ENCODE assay signal across 12 cellular contexts in genomic region chr4:146132445-146132844, GRCh38. TPM values are rescaled to one million over a fixed set of nuclear protein-coding genes. Genes with fewer than 3 reads are reported as not detected.
DNase-seq lines count a peak whose midpoint lies in the region; ATAC-seq and TF ChIP-seq lines count a peak whose summit lies in the region.
"Had no signal": no experiment of that assay in that cellular context is flagged by ENCODE, and none has a peak within 500 bp of the region (broad histone marks: within the 10 kb centered on the region; RNA-seq: fewer than 3 reads in every experiment).

No MANE protein-coding gene starts in this region.

- in situ Hi-C loops in KBM-7 (cut with MboI; ENCODE audit: low pct_unique_long_range_greater_than_20kb, low sequenced_read_pairs), result no loop called here

- no peaks in the 10 kb centered on the region for H3K36me3 Mint-ChIP-seq in activated naive CD4-positive, alpha-beta T cell treated with anti-CD3 and anti-CD28 coated beads, Interleukin-2, amount 50 U/mL, for 72 hours
- H3K36me3 Mint-ChIP-seq in stimulated activated naive B cell treated with anti-CD40 and anti-IgM and Interleukin-4, amounts not matched to agents 10 μg/mL and 1 μg/mL and 100 μg/mL, for 72 hours, result peaks cover 0 to 3% of the 10 kb centered on the region in 2 donors

- no peaks in the 10 kb centered on the region for H3K9me3 ChIP-seq in A673 (ENCODE audit: low read depth, low read length, poor library complexity, severe bottlenecking)
- H3K9me3 ChIP-seq: BLaER1 treated with 17β-estradiol and CSF1 and Interleukin-3, amounts not matched to agents 10 nM and 100 nM; upper lobe of left lung had no signal

- H3K4me1 ChIP-seq in A673 (ENCODE audit: insufficient read depth, low read length, poor library complexity, severe bottlenecking), result no peaks in the 10 kb centered on the region
- H3K4me1 ChIP-seq: BLaER1 treated with 17β-estradiol and CSF1 and Interleukin-3, amounts not matched to agents 10 nM and 100 nM; upper lobe of left lung had no signal

- peaks cover 9 to 10% of the 10 kb centered on the region in 2 donors for H3K4me1 Mint-ChIP-seq in stimulated activated naive B cell treated with anti-CD40 and anti-IgM and Interleukin-4, amounts not matched to agents 10 μg/mL and 1 μg/mL and 100 μg/mL, for 72 hours
- H3K4me1 Mint-ChIP-seq: nephron had no signal

- H3K36me3 ChIP-seq in A673 (ENCODE audit: insufficient read depth, low read length, poor library complexity, severe bottlenecking), result no peaks in the 10 kb centered on the region
- H3K36me3 ChIP-seq: BLaER1 treated with 17β-estradiol and CSF1 and Interleukin-3, amounts not matched to agents 10 nM and 100 nM; upper lobe of left lung had no signal

- H3K4me3 ChIP-seq in A673 (ENCODE audit: low read depth, low read length, poor library complexity, severe bottlenecking), result no peak overlapping the region
- H3K4me3 ChIP-seq: BLaER1 treated with 17β-estradiol and CSF1 and Interleukin-3, amounts not matched to agents 10 nM and 100 nM; upper lobe of left lung had no signal

- CTCF ChIA-PET in A673 (lab: Charles Lee), result no interaction called here

- intact Hi-C loops in A673 (cut with micrococcal nuclease; ENCODE audit: unreplicated experiment), result no loop called here

- ATAC-seq in activated naive CD4-positive, alpha-beta T cell treated with anti-CD3 and anti-CD28 coated beads, Interleukin-2, amount 50 U/mL, for 72 hours, result peak; percentile 99
- peak; percentile 100 for ATAC-seq in HG02870 (IDR thresholded peaks at IDR 0.05; ENCODE audit: unreplicated experiment)
- ATAC-seq in stimulated activated naive B cell treated with anti-CD40 and anti-IgM and Interleukin-4, amounts not matched to agents 10 μg/mL and 1 μg/mL and 100 μg/mL, for 72 hours (replicated peaks), result peak; percentile 99 to 100

- no peak for TF ChIP-seq CTCF in A673 (conservative IDR thresholded peaks at IDR 0.05; ENCODE audit: low read depth, low read length)

- peaks cover 15 to 25% of the 10 kb centered on the region in 2 donors for H3K27me3 Mint-ChIP-seq in stimulated activated naive B cell treated with anti-CD40 and anti-IgM and Interleukin-4, amounts not matched to agents 10 μg/mL and 1 μg/mL and 100 μg/mL, for 72 hours

- peak overlapping the region; percentile 38 to 55 for H3K27ac Mint-ChIP-seq in activated naive CD4-positive, alpha-beta T cell treated with anti-CD3 and anti-CD28 coated beads, Interleukin-2, amount 50 U/mL, for 72 hours
- no peak overlapping the region for H3K27ac Mint-ChIP-seq in stimulated activated naive B cell treated with anti-CD40 and anti-IgM and Interleukin-4, amounts not matched to agents 10 μg/mL and 1 μg/mL and 100 μg/mL, for 72 hours
- H3K27ac Mint-ChIP-seq: nephron had no signal

- H3K27me3 ChIP-seq in A673 (replicated peaks; ENCODE audit: insufficient read depth, low read depth, low read length, poor library complexity), result no peaks in the 10 kb centered on the region
- H3K27me3 ChIP-seq: BLaER1 treated with 17β-estradiol and CSF1 and Interleukin-3, amounts not matched to agents 10 nM and 100 nM; upper lobe of left lung had no signal

- H3K27ac ChIP-seq in A673 (ENCODE audit: low read depth, low read length, poor library complexity, severe bottlenecking), result no peak overlapping the region
- H3K27ac ChIP-seq: BLaER1 treated with 17β-estradiol and CSF1 and Interleukin-3, amounts not matched to agents 10 nM and 100 nM; upper lobe of left lung had no signal

- peak overlapping the region in 1 of 2 donors; percentile 5 for H3K4me3 Mint-ChIP-seq in stimulated activated naive B cell treated with anti-CD40 and anti-IgM and Interleukin-4, amounts not matched to agents 10 μg/mL and 1 μg/mL and 100 μg/mL, for 72 hours
- H3K4me3 Mint-ChIP-seq: nephron had no signal

- H3K9me3 Mint-ChIP-seq in activated naive CD4-positive, alpha-beta T cell treated with anti-CD3 and anti-CD28 coated beads, Interleukin-2, amount 50 U/mL, for 72 hours, result no peaks in the 10 kb centered on the region
- peaks cover 0 to 3% of the 10 kb centered on the region in 2 donors for H3K9me3 Mint-ChIP-seq in stimulated activated naive B cell treated with anti-CD40 and anti-IgM and Interleukin-4, amounts not matched to agents 10 μg/mL and 1 μg/mL and 100 μg/mL, for 72 hours
- H3K9me3 Mint-ChIP-seq: nephron had no signal

- POLR2A ChIA-PET in A673 (lab: Charles Lee; ENCODE audit: low non-redundant PET), result interaction anchor here (0.6 kb wide), 1 partner anchor 20 kb away, joined by 3 read pairs; no protein-coding TSS in a partner anchor

- BruUV-seq in A673 (replicated peaks; lab: Mats Ljungman, UMichigan), result no TSS peak

- peak; percentile 62 to 77 for DNase-seq in activated naive CD4-positive, alpha-beta T cell treated with anti-CD3 and anti-CD28 coated beads, Interleukin-2, amount 50 U/mL, for 72 hours (ENCODE audit: low spot score in 2 of 2)
- no peak for DNase-seq in activated naive CD4-positive, alpha-beta T cell (lab: John Stamatoyannopoulos, UW)
- peak; percentile 45 for DNase-seq in activated CD4-positive, CD25-positive, alpha-beta regulatory T cell treated with anti-CD3 and anti-CD28 coated beads, Interleukin-2, amount 50 U/mL, for 72 hours
- DNase-seq in stimulated activated naive B cell treated with anti-CD40 and anti-IgM and Interleukin-4, amounts not matched to agents 10 μg/mL and 1 μg/mL and 100 μg/mL, for 72 hours, result peak; percentile 58
- DNase-seq in A673 (ENCODE audit: low spot score) (no peak), glomerular visceral epithelial cell (ENCODE audit: extremely low spot score) (no peak), KBM-7 (no peak)
- DNase-seq: effector CD8-positive, alpha-beta T cell; upper lobe of left lung had no signal

RNA-seq across cellular contexts. Expression of gene LSM6, which starts 43.1 kb away (rescaled TPM):
- total RNA-seq in activated naive CD4-positive, alpha-beta T cell treated with anti-CD3 and anti-CD28 coated beads, Interleukin-2, amount 50 U/mL, for 72 hours, result 10 to 100 TPM; 47.6 to 49.5 TPM
- 54.1 and 61.7 TPM in 2 replicates for total RNA-seq in A673 (2021)

Comparison
In these comparisons a context has a peak if more than half of its experiments do, and no peak if none do; other contexts are left out.
1. DNase-seq: peak in activated naive CD4-positive, alpha-beta T cell treated with anti-CD3 and anti-CD28 coated beads, Interleukin-2, amount 50 U/mL, for 72 hours (2 of 2), activated CD4-positive, CD25-positive, alpha-beta regulatory T cell treated with anti-CD3 and anti-CD28 coated beads, Interleukin-2, amount 50 U/mL, for 72 hours (single experiment) and stimulated activated naive B cell treated with anti-CD40 and anti-IgM and Interleukin-4, amounts not matched to agents 10 μg/mL and 1 μg/mL and 100 μg/mL, for 72 hours (single experiment); none in activated naive CD4-positive, alpha-beta T cell (0 of 4), A673 (single experiment), glomerular visceral epithelial cell (single experiment) and KBM-7 (single experiment).
2. Peak in every context shown above with its lines, with median percentiles within 50 percentile points of each other: ATAC-seq.